In the genomic region with DNA sequence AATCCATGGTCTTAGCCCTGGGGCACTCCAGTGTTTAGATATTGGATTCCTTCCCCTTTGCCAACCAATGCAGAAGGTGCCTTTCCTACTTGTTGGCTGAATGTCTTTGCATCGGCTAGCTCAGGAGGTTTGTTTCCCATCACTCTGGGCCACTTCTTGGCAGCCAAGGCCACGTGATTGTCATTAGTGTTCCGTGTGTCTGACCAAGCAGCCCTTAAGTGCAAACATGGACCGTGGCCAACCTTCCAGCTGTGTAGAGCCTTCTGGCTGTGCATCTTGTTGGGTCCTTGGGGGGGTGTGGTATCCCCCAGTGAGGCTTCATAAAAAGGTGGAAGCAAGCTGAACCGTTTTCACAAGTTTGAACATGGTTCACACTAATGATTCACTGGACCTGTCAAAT, we compare ENCODE assay signal across 13 cellular contexts.
DNase-seq lines count a peak whose midpoint lies in the region; ATAC-seq and TF ChIP-seq lines count a peak whose summit lies in the region.
"Had no signal": no experiment of that assay in that cellular context is flagged by ENCODE, and none has a peak within 500 bp of the region (broad histone marks: within the 10 kb centered on the region; RNA-seq: fewer than 3 reads in every experiment).

No MANE protein-coding gene starts in this region.

- no peak overlapping the region for H2BK120ac ChIP-seq in neuronal stem cell (ENCODE audit: low read depth, low read length)

- peak overlapping the region; percentile 97 for H3K27ac ChIP-seq in cingulate gyrus (ENCODE audit: low read depth, low read length)
- H3K27ac ChIP-seq in neuronal stem cell (replicated peaks; ENCODE audit: low read length) = no peak overlapping the region
- H3K27ac ChIP-seq in MM.1S (ENCODE audit: low read length) = no peak overlapping the region
- H3K27ac ChIP-seq: SK-N-MC, VCaP had no signal

- WGBS in neuronal stem cell (ENCODE audit: extremely low coverage in 2 of 2, insufficient read length in 2 of 2, insufficient replicate concordance in 1 of 2), 2 donors = no CpG with 5 or more reads among the region's 5 CpGs

- DNase-seq in DMS79 treated with DMSO at 0.1 percent for 48 hours (lab: John Stamatoyannopoulos, UW) = peak; percentile 82
- DNase-seq in NCI-H2107 (lab: John Stamatoyannopoulos, UW) = peak; percentile 39
- DNase-seq in neuronal stem cell (ENCODE audit: low spot score) = no peak
- no peak for DNase-seq in MM.1S
- DNase-seq: activated naive CD8-positive, alpha-beta T cell treated with anti-CD3 and anti-CD28 coated beads for 36 hours; H9; NK-92 treated with Interleukin-12 subunit alpha and Interleukin-12 subunit beta, amount 100 ng/mL, for 24 hours had no signal

- no peak overlapping the region for H4K91ac ChIP-seq in neuronal stem cell (ENCODE audit: low read depth, low read length, poor library complexity)

- no peaks in the 10 kb centered on the region for H3K9me3 ChIP-seq in neuronal stem cell (replicated peaks in 1 of 2; ENCODE audit: control insufficient read depth in 2 of 2, insufficient read depth in 1 of 2, low read depth in 1 of 2, low read length in 2 of 2)
- H3K9me3 ChIP-seq in MM.1S (replicated peaks; ENCODE audit: insufficient read depth, low read length) = no peaks in the 10 kb centered on the region

- H3K36me3 ChIP-seq in neuronal stem cell (replicated peaks in 1 of 2; ENCODE audit: control insufficient read depth in 2 of 2, insufficient read depth in 2 of 2, low read length in 2 of 2) (no peaks in the 10 kb centered on the region), MM.1S (replicated peaks; ENCODE audit: insufficient read depth, low read length) (no peaks in the 10 kb centered on the region)

- H3K4me1 ChIP-seq in neuronal stem cell (ENCODE audit: control insufficient read depth in 2 of 2, insufficient read depth in 1 of 2, low read depth in 1 of 2, low read length in 2 of 2) (peaks cover 3 to 9% of the 10 kb centered on the region in 2 donors), MM.1S (ENCODE audit: low read length) (no peaks in the 10 kb centered on the region)

- no peak overlapping the region for H3K14ac ChIP-seq in neuronal stem cell (ENCODE audit: low read length)

- H2BK5ac ChIP-seq in neuronal stem cell (ENCODE audit: low read length) = no peak overlapping the region

- H3K79me1 ChIP-seq in neuronal stem cell (ENCODE audit: low read depth, low read length) = no peaks in the 10 kb centered on the region

- no peak overlapping the region for H3K23ac ChIP-seq in neuronal stem cell (ENCODE audit: low read depth, low read length, poor library complexity)

- H3K4me3 ChIP-seq in neuronal stem cell (ENCODE audit: low read length in 2 of 2) = no peak overlapping the region
- no peak overlapping the region for H3K4me3 ChIP-seq in MM.1S (ENCODE audit: low read length)
- H3K4me3 ChIP-seq: SK-N-MC had no signal

- no peaks in the 10 kb centered on the region for H3K9me2 ChIP-seq in MM.1S (replicated peaks; ENCODE audit: insufficient read depth, low read length)

- H4K8ac ChIP-seq in neuronal stem cell (ENCODE audit: low read depth, low read length) = no peak overlapping the region

- no peak for TF ChIP-seq CTCF in MM.1S (IDR thresholded peaks at IDR 0.05; ENCODE audit: low read length)

- H3K9ac ChIP-seq in neuronal stem cell (ENCODE audit: low read depth, low read length, poor library complexity) (peak overlapping the region; percentile 5), MM.1S (ENCODE audit: low read length) (no peak overlapping the region)

- H3K4ac ChIP-seq in neuronal stem cell (ENCODE audit: low read length) = no peak overlapping the region

- H2BK15ac ChIP-seq in neuronal stem cell (ENCODE audit: low read length) = no peak overlapping the region

- ATAC-seq in GM21786 (IDR thresholded peaks at IDR 0.05; ENCODE audit: unreplicated experiment) (no peak), GM21381 (IDR thresholded peaks at IDR 0.05; ENCODE audit: unreplicated experiment) (no peak), GM19395 (IDR thresholded peaks at IDR 0.05; ENCODE audit: unreplicated experiment) (no peak)

- H3K18ac ChIP-seq in neuronal stem cell (ENCODE audit: low read length) = no peak overlapping the region

- H3F3A ChIP-seq in MM.1S (ENCODE audit: insufficient read depth, low read length) = no peaks in the 10 kb centered on the region

- H2AFZ ChIP-seq in neuronal stem cell (ENCODE audit: low read length) = no peak overlapping the region
- H2AFZ ChIP-seq in MM.1S (ENCODE audit: low read length) = no peak overlapping the region

- no peak overlapping the region for H3K4me2 ChIP-seq in neuronal stem cell (ENCODE audit: insufficient read depth, low read length, poor library complexity, severe bottlenecking)
- H3K4me2 ChIP-seq in MM.1S (ENCODE audit: low read depth, low read length) = no peak overlapping the region

- H3K27me3 ChIP-seq in neuronal stem cell (ENCODE audit: control insufficient read depth in 3 of 3, insufficient read depth in 3 of 3, low read depth in 1 of 3, low read length in 3 of 3) (peaks cover 0 to 16% (median 0%) of the 10 kb centered on the region in 3 experiments), MM.1S (replicated peaks; ENCODE audit: insufficient read depth, low read length) (no peaks in the 10 kb centered on the region)

- H2BK12ac ChIP-seq in neuronal stem cell (ENCODE audit: low read length) = no peak overlapping the region

- H3K79me2 ChIP-seq in MM.1S (ENCODE audit: low read length) = no peaks in the 10 kb centered on the region

- no peak overlapping the region for H2AK5ac ChIP-seq in neuronal stem cell (ENCODE audit: low read depth, low read length)

- no peaks in the 10 kb centered on the region for H4K20me1 ChIP-seq in MM.1S (ENCODE audit: insufficient read depth, low read length)

Comparison
In these comparisons a context has a peak if more than half of its experiments do, and no peak if none do; other contexts are left out.
1. DNase-seq: peak in DMS79 treated with DMSO at 0.1 percent for 48 hours (single experiment) and NCI-H2107 (single experiment); none in neuronal stem cell (single experiment) and MM.1S (single experiment).